1 cellular context compared by ENCODE assay signal in genomic region chr17:45894022-45894784, GRCh38.
TF ChIP-seq lines count a peak whose summit lies in the region.

Gene MAPT, plus strand, starts transcription at chr17:45894554. Its CDS starts 67,784 bp downstream, at chr17:45962338.

TF ChIP-seq in K562, 482 proteins besides CTCF, POLR2A, EP300 and RAD21 (continued from another document and continues in another):
- TF ChIP-seq CHD7 (IDR thresholded peaks at IDR 0.05; ENCODE audit: low read depth, low read length) (no peak), SMAD2 (IDR thresholded peaks at IDR 0.05; ENCODE audit: low read depth, low read length) (no peak), STAT5A (IDR thresholded peaks at IDR 0.05; ENCODE audit: borderline replicate concordance, low read length) (no peak), MTA3 (IDR thresholded peaks at IDR 0.05; ENCODE audit: borderline replicate concordance) (peak; percentile 73; the same call in 1 of the 2 replicates), BRCA1 (IDR thresholded peaks at IDR 0.05) (no peak), BRCA1 (CRISPR knock-in tag; IDR thresholded peaks at IDR 0.05) (no peak), SRSF9 (IDR thresholded peaks at IDR 0.05; ENCODE audit: borderline replicate concordance, low read depth, low read length) (no peak), ZNF518B (CRISPR knock-in tag; IDR thresholded peaks at IDR 0.05) (no peak), SPI1 (IDR thresholded peaks at IDR 0.05; ENCODE audit: borderline replicate concordance, low read depth, low read length) (no peak), ZNF444 (CRISPR knock-in tag; IDR thresholded peaks at IDR 0.05) (no peak), ZNF551 (CRISPR knock-in tag; IDR thresholded peaks at IDR 0.05) (no peak), FOXA1 (IDR thresholded peaks at IDR 0.05; ENCODE audit: borderline replicate concordance) (no peak), CEBPG (CRISPR knock-in tag; IDR thresholded peaks at IDR 0.05) (no peak), CEBPG (tag; conservative IDR thresholded peaks at IDR 0.05 in 1 of 2, IDR thresholded peaks at IDR 0.05 in 1 of 2) (no peak), RFX1 (IDR thresholded peaks at IDR 0.05) (no peak), BACH1 (tag; IDR thresholded peaks at IDR 0.05) (no peak), TBP (optimal IDR thresholded peaks at IDR 0.05; ENCODE audit: low read depth, low read length) (peak; percentile 34), SMARCB1 (IDR thresholded peaks at IDR 0.05; ENCODE audit: insufficient read length, low read depth) (no peak), SP1 (CRISPR knock-in tag; IDR thresholded peaks at IDR 0.05) (no peak; the same call in 1 of the 2 replicates), HDGF (IDR thresholded peaks at IDR 0.05) (no peak), DDX20 (tag; IDR thresholded peaks at IDR 0.05; ENCODE audit: low read depth) (no peak), ZNF239 (CRISPR knock-in tag; IDR thresholded peaks at IDR 0.05) (no peak), PBX2 (CRISPR knock-in tag; IDR thresholded peaks at IDR 0.05; ENCODE audit: low read depth) (no peak), PBX2 (tag; conservative IDR thresholded peaks at IDR 0.05; ENCODE audit: low read depth) (no peak), ZNF311 (CRISPR knock-in tag; IDR thresholded peaks at IDR 0.05) (no peak), POLR2AphosphoS5 (IDR thresholded peaks at IDR 0.05; ENCODE audit: control insufficient read depth, insufficient read depth, low read depth, low read length) (no peak), ELF4 (CRISPR knock-in tag; IDR thresholded peaks at IDR 0.05) (no peak)
- TF ChIP-seq, protein P1, sequence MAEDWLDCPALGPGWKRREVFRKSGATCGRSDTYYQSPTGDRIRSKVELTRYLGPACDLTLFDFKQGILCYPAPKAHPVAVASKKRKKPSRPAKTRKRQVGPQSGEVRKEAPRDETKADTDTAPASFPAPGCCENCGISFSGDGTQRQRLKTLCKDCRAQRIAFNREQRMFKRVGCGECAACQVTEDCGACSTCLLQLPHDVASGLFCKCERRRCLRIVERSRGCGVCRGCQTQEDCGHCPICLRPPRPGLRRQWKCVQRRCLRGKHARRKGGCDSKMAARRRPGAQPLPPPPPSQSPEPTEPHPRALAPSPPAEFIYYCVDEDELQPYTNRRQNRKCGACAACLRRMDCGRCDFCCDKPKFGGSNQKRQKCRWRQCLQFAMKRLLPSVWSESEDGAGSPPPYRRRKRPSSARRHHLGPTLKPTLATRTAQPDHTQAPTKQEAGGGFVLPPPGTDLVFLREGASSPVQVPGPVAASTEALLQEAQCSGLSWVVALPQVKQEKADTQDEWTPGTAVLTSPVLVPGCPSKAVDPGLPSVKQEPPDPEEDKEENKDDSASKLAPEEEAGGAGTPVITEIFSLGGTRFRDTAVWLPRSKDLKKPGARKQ (CRISPR knock-in tag; IDR thresholded peaks at IDR 0.05) = peak; percentile 95
- TF ChIP-seq, protein P2, sequence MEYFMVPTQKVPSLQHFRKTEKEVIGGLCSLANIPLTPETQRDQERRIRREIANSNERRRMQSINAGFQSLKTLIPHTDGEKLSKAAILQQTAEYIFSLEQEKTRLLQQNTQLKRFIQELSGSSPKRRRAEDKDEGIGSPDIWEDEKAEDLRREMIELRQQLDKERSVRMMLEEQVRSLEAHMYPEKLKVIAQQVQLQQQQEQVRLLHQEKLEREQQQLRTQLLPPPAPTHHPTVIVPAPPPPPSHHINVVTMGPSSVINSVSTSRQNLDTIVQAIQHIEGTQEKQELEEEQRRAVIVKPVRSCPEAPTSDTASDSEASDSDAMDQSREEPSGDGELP (CRISPR knock-in tag; IDR thresholded peaks at IDR 0.05; ENCODE audit: borderline replicate concordance) = no peak
